Comparison of ENCODE assay signal across 1 cellular context in the genomic region with DNA sequence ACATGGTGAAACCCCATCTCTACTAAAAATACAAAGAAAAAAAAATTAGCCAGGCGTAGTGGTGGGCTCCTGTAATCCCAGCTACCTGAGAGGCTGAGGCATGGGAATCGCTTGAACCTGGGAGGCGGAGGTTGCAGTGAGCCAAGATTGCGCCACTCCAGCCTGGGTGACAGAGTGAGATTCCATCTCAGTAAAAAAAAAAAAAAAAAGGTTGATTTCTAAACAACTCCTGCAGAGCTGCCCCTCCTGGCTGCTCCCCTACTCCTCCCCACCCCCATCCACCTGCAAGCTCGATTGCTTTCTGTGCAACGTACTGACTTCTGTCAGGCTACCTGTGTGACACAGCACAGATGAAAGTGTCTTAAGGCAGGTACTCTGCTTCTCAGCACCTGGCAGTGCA.
TF ChIP-seq lines count a peak whose summit lies in the region.

No MANE protein-coding gene starts in this region.

TF ChIP-seq in H1, 55 proteins besides CTCF, POLR2A, EP300 and RAD21:
- TF ChIP-seq, protein P1, sequence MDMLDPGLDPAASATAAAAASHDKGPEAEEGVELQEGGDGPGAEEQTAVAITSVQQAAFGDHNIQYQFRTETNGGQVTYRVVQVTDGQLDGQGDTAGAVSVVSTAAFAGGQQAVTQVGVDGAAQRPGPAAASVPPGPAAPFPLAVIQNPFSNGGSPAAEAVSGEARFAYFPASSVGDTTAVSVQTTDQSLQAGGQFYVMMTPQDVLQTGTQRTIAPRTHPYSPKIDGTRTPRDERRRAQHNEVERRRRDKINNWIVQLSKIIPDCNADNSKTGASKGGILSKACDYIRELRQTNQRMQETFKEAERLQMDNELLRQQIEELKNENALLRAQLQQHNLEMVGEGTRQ (IDR thresholded peaks at IDR 0.05; ENCODE audit: low read length), result no peak
- peak; percentile 74 for TF ChIP-seq CEBPB (IDR thresholded peaks at IDR 0.05; ENCODE audit: low read depth, low read length)
